Comparison of ENCODE assay signal across 8 cellular contexts in the genomic region with DNA sequence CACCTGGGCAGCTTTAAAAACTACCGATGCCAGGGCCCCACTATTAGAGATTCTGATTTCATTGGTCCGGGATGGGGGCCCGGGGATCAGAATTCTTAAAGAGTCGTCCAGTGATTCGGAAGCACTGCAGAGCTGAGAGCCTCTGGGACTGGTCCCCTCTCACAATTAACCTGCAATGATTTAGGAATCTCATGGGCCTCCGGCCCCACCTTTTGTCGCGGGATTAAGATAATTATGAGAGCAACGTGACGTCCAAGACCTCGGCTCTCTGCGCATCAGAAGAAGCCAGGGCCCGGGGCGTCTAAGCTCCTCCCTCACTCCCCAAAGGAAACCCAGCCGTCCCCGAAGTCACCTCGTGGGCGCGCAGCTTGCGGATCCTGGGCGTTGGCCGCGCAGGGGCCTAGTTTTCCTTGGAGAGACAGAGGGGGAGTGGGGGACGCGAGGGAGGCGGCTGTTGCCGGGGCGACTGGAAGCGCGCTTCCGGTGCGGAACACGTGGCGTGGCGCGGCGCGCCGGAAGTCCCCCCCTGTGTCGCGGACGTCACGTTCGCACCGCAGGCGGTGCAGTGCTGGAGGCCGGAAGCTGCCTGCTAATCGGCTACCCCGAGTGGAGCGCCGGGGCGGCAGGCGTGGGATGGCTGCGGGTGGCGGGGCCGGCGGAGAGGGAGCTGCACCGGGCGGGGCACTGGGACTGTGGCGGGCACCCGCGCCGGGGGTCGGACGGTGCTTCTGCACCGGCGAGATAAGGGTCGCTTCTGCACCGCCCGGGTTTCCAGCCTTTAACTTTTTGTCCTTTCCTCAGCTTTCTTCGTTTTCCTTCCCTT. TPM values are rescaled to one million over a fixed set of nuclear protein-coding genes. Genes with fewer than 3 reads are reported as not detected.
DNase-seq lines count a peak whose midpoint lies in the region; ATAC-seq and TF ChIP-seq lines count a peak whose summit lies in the region.

A gene with protein sequence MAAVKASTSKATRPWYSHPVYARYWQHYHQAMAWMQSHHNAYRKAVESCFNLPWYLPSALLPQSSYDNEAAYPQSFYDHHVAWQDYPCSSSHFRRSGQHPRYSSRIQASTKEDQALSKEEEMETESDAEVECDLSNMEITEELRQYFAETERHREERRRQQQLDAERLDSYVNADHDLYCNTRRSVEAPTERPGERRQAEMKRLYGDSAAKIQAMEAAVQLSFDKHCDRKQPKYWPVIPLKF (minus strand): TSS at position 468 of the 823 bp plus-strand sequence. CDS start 8,414 bp downstream, outside the sequence.

- peak; percentile 95 for DNase-seq in Caki2 (ENCODE audit: low read depth)
- DNase-seq in activated T-cell treated with anti-CD3 and anti-CD28 coated beads for 24 hours (ENCODE audit: low read depth), result peak; percentile 78
- peak; percentile 49 for DNase-seq in epithelial cell of prostate (ENCODE audit: low read depth, low spot score)
- peak; percentile 85 to 94 (median 90) for DNase-seq in mucosa of descending colon
- DNase-seq in stimulated activated CD8-positive, alpha-beta memory T cell treated with anti-CD3 and anti-CD28 coated beads, Interleukin-4, amount 100 ng/mL, for 24 hours (ENCODE audit: low read depth), result peak; percentile 87

- peak within 1 kb of the TSS; percentile 90 for H3K4me2 ChIP-seq in OCI-LY1 (ENCODE audit: low read length)

- intact Hi-C loops in mucosa of descending colon (cut with DNase I, micrococcal nuclease), result loop anchor here (5.0 to 10.0 kb wide), 4 partner anchors 282 to 522 kb away; partner anchors contain the start of gene TCEANC (in 1 of the 2)

- ATAC-seq in GM21390 (IDR thresholded peaks at IDR 0.05; ENCODE audit: unreplicated experiment) (peak; percentile 86), mucosa of descending colon (peak; percentile 98)

- no peak within 1 kb of the TSS for H2AFZ ChIP-seq in OCI-LY1 (ENCODE audit: low read length)

- TF ChIP-seq CTCF in OCI-LY1 (IDR thresholded peaks at IDR 0.05; ENCODE audit: low read length) (no peak), mucosa of descending colon (IDR thresholded peaks at IDR 0.05) (no peak)

- H3K9ac ChIP-seq in HUES6 (ENCODE audit: low read length) (peak within 1 kb of the TSS; percentile 88), OCI-LY1 (ENCODE audit: low read length) (peak within 1 kb of the TSS; percentile 72)

- H3K9me3 ChIP-seq in HUES6 (ENCODE audit: control insufficient read depth, insufficient read depth, low read depth, low read length) (no peaks in the 10 kb centered on the region), OCI-LY1 (ENCODE audit: low read length) (no peaks in the 10 kb centered on the region), mucosa of descending colon (no peaks in the 10 kb centered on the region)

- no peaks in the 10 kb centered on the region for H4K20me1 ChIP-seq in OCI-LY1 (ENCODE audit: insufficient read depth, low read length)

- peaks cover 8% of the 10 kb centered on the region; the same call in 1 of the 2 replicates for H3K79me2 ChIP-seq in OCI-LY1 (ENCODE audit: insufficient read depth, low read length)

- in situ Hi-C loops in Caki2 (cut with HindIII; ENCODE audit: low pct_unique_long_range_greater_than_20kb, low sequenced_read_pairs), result no loop called here

- no peaks in the 10 kb centered on the region for H3F3A ChIP-seq in OCI-LY1 (ENCODE audit: insufficient read depth, low read length)

- no peaks in the 10 kb centered on the region for H3K9me2 ChIP-seq in OCI-LY1 (ENCODE audit: low read depth, low read length)

- H3K27ac ChIP-seq in HUES6 (ENCODE audit: low read depth, low read length), result peak within 1 kb of the TSS; percentile 93
- peak within 1 kb of the TSS; percentile 59 for H3K27ac ChIP-seq in OCI-LY1 (ENCODE audit: low read depth, low read length, poor library complexity, severe bottlenecking)
- peak within 1 kb of the TSS; percentile 88 for H3K27ac ChIP-seq in epithelial cell of prostate

- H3K36me3 ChIP-seq in HUES6 (ENCODE audit: control insufficient read depth, insufficient read depth, low read length) (no peaks in the 10 kb centered on the region), OCI-LY1 (ENCODE audit: insufficient read depth, low read length) (no peaks in the 10 kb centered on the region), mucosa of descending colon (ENCODE audit: low read depth) (no peaks in the 10 kb centered on the region)

- H3K4me3 ChIP-seq in HUES6 (ENCODE audit: low read depth, low read length), result peak within 1 kb of the TSS; percentile 79
- H3K4me3 ChIP-seq in OCI-LY1 (ENCODE audit: low read depth, low read length, poor library complexity, severe bottlenecking), result peak within 1 kb of the TSS; percentile 86
- peak within 1 kb of the TSS; percentile 28 for H3K4me3 ChIP-seq in mucosa of descending colon

- peaks cover 41% of the 10 kb centered on the region for H3K4me1 ChIP-seq in HUES6 (ENCODE audit: control insufficient read depth, insufficient read depth, low read length)
- H3K4me1 ChIP-seq in OCI-LY1 (ENCODE audit: insufficient read depth, low read length, severe bottlenecking), result peaks cover 35% of the 10 kb centered on the region
- H3K4me1 ChIP-seq in mucosa of descending colon (ENCODE audit: low read depth), result no peaks in the 10 kb centered on the region

- no peaks in the 10 kb centered on the region for H3K27me3 ChIP-seq in HUES6 (ENCODE audit: control insufficient read depth, insufficient read depth, low read length)
- no peaks in the 10 kb centered on the region for H3K27me3 ChIP-seq in OCI-LY1 (ENCODE audit: insufficient read depth, low read length)

RNA-seq across cellular contexts. Expression of the gene that starts here (rescaled TPM):
- total RNA-seq in Caki2 (2014; rRNA removed; shearing (Covaris generic); ENCODE audit: low replicate concordance), result 9.5 and 18.7 TPM in 2 replicates
- 10 to 100 TPM; 13.5 to 15.9 (median 14.9) TPM for total RNA-seq in mucosa of descending colon

Comparison
In these comparisons a context has a peak if more than half of its experiments do, and no peak if none do; other contexts are left out.
1. Peak in every context shown above with its lines: DNase-seq, ATAC-seq, H3K4me3 ChIP-seq and H3K27ac ChIP-seq.
2. H3K4me3 ChIP-seq: peak in every context shown above with its lines; median percentile 86 in OCI-LY1; 79 in HUES6; 28 in mucosa of descending colon.